ENCODE assay signal across 23 cellular contexts in the genomic region with DNA sequence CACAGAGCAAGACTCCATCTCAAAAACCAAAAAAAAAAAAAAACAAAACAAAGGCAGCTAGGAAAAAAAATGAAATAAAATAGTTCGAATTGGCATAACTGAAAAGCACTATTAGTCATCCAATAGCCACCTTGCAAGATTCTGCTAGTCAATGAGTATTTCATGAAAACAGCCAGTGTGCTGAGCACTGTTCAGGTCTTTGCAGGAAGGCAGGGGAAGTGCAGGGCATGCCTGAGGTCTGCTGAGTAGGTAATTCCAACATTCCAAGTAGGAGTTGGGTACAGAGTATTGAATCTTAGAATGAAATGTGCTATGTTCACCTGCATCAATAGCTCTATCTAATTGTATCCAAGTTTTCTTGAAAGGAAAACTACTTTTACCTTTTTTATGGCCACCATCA. TPM values are rescaled to one million over a fixed set of nuclear protein-coding genes. Genes with fewer than 3 reads are reported as not detected.
DNase-seq lines count a peak whose midpoint lies in the region; ATAC-seq and TF ChIP-seq lines count a peak whose summit lies in the region.
"Had no signal": no experiment of that assay in that cellular context is flagged by ENCODE, and none has a peak within 500 bp of the region (broad histone marks: within the 10 kb centered on the region; RNA-seq: fewer than 3 reads in every experiment).

No MANE protein-coding gene starts in this region.

- H3K4me1 ChIP-seq in RWPE2 (ENCODE audit: insufficient read depth, poor library complexity, severe bottlenecking) (no peaks in the 10 kb centered on the region), endodermal cell (ENCODE audit: control insufficient read depth, insufficient read depth, low read length) (no peaks in the 10 kb centered on the region)
- H3K4me1 ChIP-seq: BLaER1, Caco-2 had no signal

- peak overlapping the region; percentile 5 for H3K27ac Mint-ChIP-seq in endodermal cell
- H3K27ac Mint-ChIP-seq in stimulated activated effector memory CD8-positive, alpha-beta T cell treated with anti-CD3 and anti-CD28 coated beads, Interleukin-12 subunit alpha, Interleukin-12 subunit beta, amount 100 ng/mL, for 72 hours, result peak overlapping the region; percentile 23
- H3K27ac Mint-ChIP-seq: CD8-positive, alpha-beta T cell had no signal

- no peak overlapping the region for H3K27ac ChIP-seq in RWPE2 (ENCODE audit: poor library complexity, severe bottlenecking)
- no peak overlapping the region for H3K27ac ChIP-seq in endodermal cell (ENCODE audit: low read depth, low read length)
- H3K27ac ChIP-seq: 22Rv1, BLaER1, HL-60, RWPE1, SK-N-MC had no signal

- peaks cover 55% of the 10 kb centered on the region for H3K36me3 Mint-ChIP-seq in endodermal cell (ENCODE audit: low read depth)
- H3K36me3 Mint-ChIP-seq in stimulated activated effector memory CD8-positive, alpha-beta T cell treated with anti-CD3 and anti-CD28 coated beads, Interleukin-12 subunit alpha, Interleukin-12 subunit beta, amount 100 ng/mL, for 72 hours, result peaks cover 74% of the 10 kb centered on the region

- no peak overlapping the region for H3K4me3 ChIP-seq in RWPE2 (ENCODE audit: severe bottlenecking)
- H3K4me3 ChIP-seq in endodermal cell (ENCODE audit: low read length), result no peak overlapping the region
- H3K4me3 ChIP-seq: BLaER1, SK-N-MC had no signal

- TF ChIP-seq CTCF in RWPE2 (IDR thresholded peaks at IDR 0.05; ENCODE audit: poor library complexity, severe bottlenecking) (no peak), endodermal cell (conservative IDR thresholded peaks at IDR 0.05) (no peak), GM13977 (IDR thresholded peaks at IDR 0.05; ENCODE audit: extremely low read depth, insufficient read depth, missing control alignments) (no peak)

- peak; percentile 40 for DNase-seq in activated CD8-positive, alpha-beta memory T cell treated with anti-CD3 and anti-CD28 coated beads for 24 hours
- DNase-seq in activated CD8-positive, alpha-beta memory T cell treated with anti-CD3 and anti-CD28 coated beads, Interleukin-2, amount 50 U/mL, for 4 hours, result no peak
- no peak for DNase-seq in RWPE2 (ENCODE audit: low spot score)
- DNase-seq in endodermal cell, result no peak
- DNase-seq in stimulated activated effector memory CD8-positive, alpha-beta T cell treated with anti-CD3 and anti-CD28 coated beads, Interleukin-12 subunit alpha, Interleukin-12 subunit beta, amount 100 ng/mL, for 72 hours (ENCODE audit: low spot score in 2 of 2), result no peak
- no peak for DNase-seq in AG08396 (ENCODE audit: low spot score)
- no peak for DNase-seq in stimulated activated CD8-positive, alpha-beta memory T cell treated with anti-CD3 and anti-CD28 coated beads, Interleukin-4, amount 100 ng/mL, for 48 hours
- no peak for DNase-seq in GM13977 (ENCODE audit: low spot score)
- DNase-seq: Caco-2; CD8-positive, alpha-beta T cell; NCI-H1048; NCI-H1417 treated with DMSO at 0.1 percent for 48 hours; NCI-H1694 treated with DMSO at 0.1 percent for 48 hours; NCI-H2081; NCI-H2227 treated with DMSO at 0.1 percent for 48 hours; NCI-H69; SHP77 treated with DMSO at 0.1 percent for 48 hours had no signal

- H3K4me1 Mint-ChIP-seq in endodermal cell, result no peaks in the 10 kb centered on the region
- H3K4me1 Mint-ChIP-seq in stimulated activated effector memory CD8-positive, alpha-beta T cell treated with anti-CD3 and anti-CD28 coated beads, Interleukin-12 subunit alpha, Interleukin-12 subunit beta, amount 100 ng/mL, for 72 hours, result no peaks in the 10 kb centered on the region

- H3K9me3 Mint-ChIP-seq in endodermal cell, result no peaks in the 10 kb centered on the region
- no peaks in the 10 kb centered on the region for H3K9me3 Mint-ChIP-seq in stimulated activated effector memory CD8-positive, alpha-beta T cell treated with anti-CD3 and anti-CD28 coated beads, Interleukin-12 subunit alpha, Interleukin-12 subunit beta, amount 100 ng/mL, for 72 hours
- H3K9me3 Mint-ChIP-seq: CD8-positive, alpha-beta T cell had no signal

- H3K9ac ChIP-seq in endodermal cell (ENCODE audit: extremely low read depth, low read length, poor library complexity, severe bottlenecking), result no peak overlapping the region
- H3K9ac ChIP-seq: BLaER1 had no signal

- 0 out of 3 replicates have a peak, but pooled peaks have one; percentile 33 for ATAC-seq in RWPE2 (ENCODE audit: low read depth)
- no peak for ATAC-seq in stimulated activated effector memory CD8-positive, alpha-beta T cell treated with anti-CD3 and anti-CD28 coated beads, Interleukin-12 subunit alpha, Interleukin-12 subunit beta, amount 100 ng/mL, for 72 hours
- ATAC-seq: CD8-positive, alpha-beta T cell; Panc1 had no signal

- H3K4me3 Mint-ChIP-seq in endodermal cell, result no peak overlapping the region
- H3K4me3 Mint-ChIP-seq in stimulated activated effector memory CD8-positive, alpha-beta T cell treated with anti-CD3 and anti-CD28 coated beads, Interleukin-12 subunit alpha, Interleukin-12 subunit beta, amount 100 ng/mL, for 72 hours, result no peak overlapping the region
- H3K4me3 Mint-ChIP-seq: CD8-positive, alpha-beta T cell had no signal

- H3K36me3 ChIP-seq in RWPE2 (ENCODE audit: low read depth) (peaks cover 64% of the 10 kb centered on the region), endodermal cell (ENCODE audit: control insufficient read depth, insufficient read depth, low read length) (peaks cover 47% of the 10 kb centered on the region)

- H3K9me3 ChIP-seq in RWPE2 (ENCODE audit: severe bottlenecking) (no peaks in the 10 kb centered on the region), endodermal cell (ENCODE audit: control insufficient read depth, low read length) (no peaks in the 10 kb centered on the region)
- H3K9me3 ChIP-seq: Caco-2 had no signal

- 90% methylated on average over 1 of the region's 1 CpG; no CpG with 5 or more reads in 1 of the 2 experiments for WGBS in endodermal cell (ENCODE audit: insufficient coverage in 1 of 2, insufficient read length in 1 of 2), 2 experiments

- in situ Hi-C loops in GM13977 (cut with MboI; ENCODE audit: low pct_unique_long_range_greater_than_20kb, low sequenced_read_pairs, unreplicated experiment), result loop anchor here (10.0 kb wide), 1 partner anchor 290 kb away; no protein-coding TSS in a partner anchor

- H3K27me3 ChIP-seq in RWPE2 (ENCODE audit: insufficient read depth, poor library complexity, severe bottlenecking) (no peaks in the 10 kb centered on the region), endodermal cell (ENCODE audit: control insufficient read depth, insufficient read depth, low read length, poor library complexity, severe bottlenecking) (no peaks in the 10 kb centered on the region)
- H3K27me3 ChIP-seq: BLaER1 had no signal

- no peaks in the 10 kb centered on the region for H3K27me3 Mint-ChIP-seq in endodermal cell (ENCODE audit: insufficient read depth)

RNA-seq across cellular contexts. Expression of a gene that starts 22.9 kb away (rescaled TPM):
- total RNA-seq in endodermal cell, result 10 to 100 TPM; 13.1 to 16.6 TPM
- 14.5 TPM for polyA plus RNA-seq in endodermal cell (2013, experiment 1 of 2)
- polyA plus RNA-seq in endodermal cell (2013, experiment 2 of 2), result 14.9 TPM

RNA-seq across cellular contexts. Expression of a gene that starts 32.8 kb away (rescaled TPM):
- total RNA-seq in endodermal cell, result 10 to 100 TPM; 22.2 to 25.9 TPM
- 37.1 TPM for polyA plus RNA-seq in endodermal cell (2013, experiment 1 of 2)
- polyA plus RNA-seq in endodermal cell (2013, experiment 2 of 2), result 39.4 TPM
